Comparison of ENCODE assay signal across 10 cellular contexts in genomic region chr20:31699801-31700728, GRCh38. TPM values are rescaled to one million over a fixed set of nuclear protein-coding genes. Genes with fewer than 3 reads are reported as not detected.
DNase-seq lines count a peak whose midpoint lies in the region; ATAC-seq and TF ChIP-seq lines count a peak whose summit lies in the region.
"Had no signal": no experiment of that assay in that cellular context is flagged by ENCODE, and none has a peak within 500 bp of the region (broad histone marks: within the 10 kb centered on the region; RNA-seq: fewer than 3 reads in every experiment).

No MANE protein-coding gene starts in this region.

- peaks cover 41 to 65% (median 47%) of the 10 kb centered on the region in 4 donors for H3K4me1 Mint-ChIP-seq in CD4-positive, alpha-beta memory T cell
- peaks cover 44% of the 10 kb centered on the region for H3K4me1 Mint-ChIP-seq in endothelial cell (ENCODE audit: unreplicated experiment)

- H3K27ac ChIP-seq in CD4-positive, alpha-beta memory T cell (ENCODE audit: low read depth, low read length): peak overlapping the region; percentile 8
- peak overlapping the region; percentile 76 for H3K27ac ChIP-seq in RWPE1
- H3K27ac ChIP-seq in psoas muscle: peak overlapping the region; percentile 98

- no peaks in the 10 kb centered on the region for H3K9me3 Mint-ChIP-seq in CD4-positive, alpha-beta memory T cell
- H3K9me3 Mint-ChIP-seq in endothelial cell (ENCODE audit: unreplicated experiment): no peaks in the 10 kb centered on the region

- intact Hi-C loops in CD4-positive, alpha-beta memory T cell (cut with micrococcal nuclease): no loop called here
- intact Hi-C loops in psoas muscle (cut with DNase I): no loop called here

- WGBS in psoas muscle, 3 donors: 86 to 97% (median 93%) methylated on average over 7 of the region's 7 CpGs

- peak overlapping the region in 1 of 8 donors; percentile 63 for H3K4me3 Mint-ChIP-seq in CD4-positive, alpha-beta memory T cell
- no peak overlapping the region for H3K4me3 Mint-ChIP-seq in endothelial cell (ENCODE audit: unreplicated experiment)

- DNase-seq in CD4-positive, alpha-beta memory T cell: no peak
- DNase-seq in RWPE1 (ENCODE audit: low spot score): no peak
- no peak for DNase-seq in endothelial cell (ENCODE audit: low spot score)
- DNase-seq in psoas muscle: no peak
- no peak for DNase-seq in NCI-H1694 treated with DMSO at 0.1 percent for 48 hours (lab: John Stamatoyannopoulos, UW)
- no peak for DNase-seq in NCI-H128 (lab: John Stamatoyannopoulos, UW; ENCODE audit: unreplicated experiment)
- DNase-seq in MV-4-11 (lab: John Stamatoyannopoulos, UW): no peak
- DNase-seq: activated CD4-positive, CD25-positive, alpha-beta regulatory T cell; NCI-H1694 had no signal

- TF ChIP-seq CTCF in RWPE1 (conservative IDR thresholded peaks at IDR 0.05; ENCODE audit: low read depth) (no peak), endothelial cell (IDR thresholded peaks at IDR 0.05; ENCODE audit: unreplicated experiment) (no peak), psoas muscle (IDR thresholded peaks at IDR 0.05) (no peak)

- no peaks in the 10 kb centered on the region for H3K27me3 ChIP-seq in CD4-positive, alpha-beta memory T cell (ENCODE audit: insufficient read depth, low read length)
- no peaks in the 10 kb centered on the region for H3K27me3 ChIP-seq in psoas muscle (ENCODE audit: insufficient read depth in 3 of 3, low read length in 2 of 3)

- H3K9me3 ChIP-seq in CD4-positive, alpha-beta memory T cell (ENCODE audit: control insufficient read depth in 1 of 2, low read length in 2 of 2): no peaks in the 10 kb centered on the region
- H3K9me3 ChIP-seq in psoas muscle: no peaks in the 10 kb centered on the region

- no peaks in the 10 kb centered on the region for H3K36me3 ChIP-seq in CD4-positive, alpha-beta memory T cell (ENCODE audit: insufficient read depth, low read length)
- H3K36me3 ChIP-seq in psoas muscle (ENCODE audit: insufficient read depth in 1 of 2, low read depth in 1 of 2): peaks cover 4 to 6% of the 10 kb centered on the region in 2 donors

- CTCF ChIA-PET in CD4-positive, alpha-beta memory T cell (lab: Charles Lee; ENCODE audit: partially characterized antibody): interaction anchor here (0.9 to 3.6 kb wide), 6 partner anchors 22 to 87 kb away, joined by 3 to 23 read pairs (median 4); partner anchors contain the start of gene BCL2L1
- CTCF ChIA-PET in RWPE1 (lab: Yijun Ruan, JAX): interaction anchor here (0.6 to 2.3 kb wide), 8 partner anchors 20 to 575 kb away, joined by 3 to 16 read pairs (median 4); partner anchors contain the start of gene BCL2L1

- H3K36me3 Mint-ChIP-seq in CD4-positive, alpha-beta memory T cell: peaks cover 32 to 34% of the 10 kb centered on the region in 2 donors
- peaks cover 22% of the 10 kb centered on the region for H3K36me3 Mint-ChIP-seq in endothelial cell (ENCODE audit: low read depth, unreplicated experiment)

- H3K27me3 Mint-ChIP-seq in CD4-positive, alpha-beta memory T cell: no peaks in the 10 kb centered on the region
- H3K27me3 Mint-ChIP-seq in endothelial cell (ENCODE audit: unreplicated experiment): peaks cover 2% of the 10 kb centered on the region

- POLR2A ChIA-PET in CD4-positive, alpha-beta memory T cell (lab: Charles Lee; ENCODE audit: partially characterized antibody): interaction anchor here (0.7 to 2.3 kb wide), 5 partner anchors 11 to 127 kb away, joined by 3 to 10 read pairs (median 6); partner anchors contain the start of gene BCL2L1
- POLR2A ChIA-PET in RWPE1 (lab: Yijun Ruan, JAX; ENCODE audit: low non-redundant PET): interaction anchor here (1.0 to 2.4 kb wide), 4 partner anchors 9 to 19 kb away, joined by 4 to 7 read pairs (median 5); no protein-coding TSS in a partner anchor

- H3K27ac Mint-ChIP-seq in CD4-positive, alpha-beta memory T cell: peak overlapping the region; percentile 42 to 81 (median 76)
- peak overlapping the region; percentile 97 for H3K27ac Mint-ChIP-seq in endothelial cell (ENCODE audit: unreplicated experiment)

- H3K4me1 ChIP-seq in CD4-positive, alpha-beta memory T cell (ENCODE audit: insufficient read depth, low read length): peaks cover 48% of the 10 kb centered on the region
- H3K4me1 ChIP-seq in psoas muscle: peaks cover 85% of the 10 kb centered on the region

- H3K4me3 ChIP-seq in CD4-positive, alpha-beta memory T cell (ENCODE audit: low read length in 2 of 2): no peak overlapping the region
- H3K4me3 ChIP-seq in psoas muscle: no peak overlapping the region

- ATAC-seq in psoas muscle (no peak), HG02610 (IDR thresholded peaks at IDR 0.05; ENCODE audit: unreplicated experiment) (no peak)

RNA-seq across cellular contexts. Expression of gene BCL2L1, which starts 22.6 kb away (rescaled TPM):
- 10 to 100 TPM; 20.3 to 20.8 TPM for total RNA-seq in CD4-positive, alpha-beta memory T cell
- polyA plus RNA-seq in CD4-positive, alpha-beta memory T cell: 10 to 100 TPM; 22.8 to 26.1 TPM
- total RNA-seq in endothelial cell (ENCODE audit: unreplicated experiment) (52.9 TPM), psoas muscle (10 to 100 TPM; 34.5 to 95.1 (median 76.3) TPM)
- 100 to 1,000 TPM in 1 of 3 donors, 10 to 100 TPM in 2; 42.3 to 204 (median 48.2) TPM for polyA plus RNA-seq in psoas muscle

RNA-seq across cellular contexts. Expression of gene TPX2, which starts 39.0 kb away (rescaled TPM):
- total RNA-seq in CD4-positive, alpha-beta memory T cell: under 1 TPM; 0.30 to 0.44 TPM
- under 1 TPM; 0.76 to 0.85 TPM for polyA plus RNA-seq in CD4-positive, alpha-beta memory T cell
- 27.2 TPM for total RNA-seq in endothelial cell (ENCODE audit: unreplicated experiment)
- total RNA-seq in psoas muscle: 1 to 10 TPM in 3 of 4 donors, under 1 TPM in 1; 0.63 to 2.2 (median 1.6) TPM
- polyA plus RNA-seq in psoas muscle: 1 to 10 TPM; 2.6 to 8.5 (median 3.4) TPM

Comparison
In these comparisons a context has a peak if more than half of its experiments do, and no peak if none do; other contexts are left out.
1. H3K27ac ChIP-seq: peak in every context shown above with its lines; median percentile 98 in psoas muscle; 76 in RWPE1; 8 in CD4-positive, alpha-beta memory T cell.